In genomic region chr2:186588940-186589732, GRCh38 we compare ENCODE assay signal across 8 cellular contexts. TPM values are rescaled to one million over a fixed set of nuclear protein-coding genes. Genes with fewer than 3 reads are reported as not detected.
DNase-seq lines count a peak whose midpoint lies in the region; ATAC-seq and TF ChIP-seq lines count a peak whose summit lies in the region.

No MANE protein-coding gene starts in this region.

- no peaks in the 10 kb centered on the region for H3K27me3 Mint-ChIP-seq in memory B cell

- no peaks in the 10 kb centered on the region for H4K20me1 ChIP-seq in DND-41 (ENCODE audit: insufficient read depth, low read length)

- H3K36me3 ChIP-seq in DND-41 (ENCODE audit: insufficient read depth, low read length) (no peaks in the 10 kb centered on the region), HUES64 (ENCODE audit: insufficient read depth, low read length) (no peaks in the 10 kb centered on the region), breast epithelium (no peaks in the 10 kb centered on the region), aorta (ENCODE audit: control insufficient read depth in 1 of 2, insufficient read depth in 2 of 2, low read length in 1 of 2) (no peaks in the 10 kb centered on the region)

- peak overlapping the region; percentile 90 for H3K4me3 Mint-ChIP-seq in memory B cell

- peak overlapping the region; percentile 84 for H3K4me2 ChIP-seq in DND-41 (ENCODE audit: insufficient read depth, low read length)

- H3K79me2 ChIP-seq in DND-41 (ENCODE audit: insufficient read depth, low read length) = peaks cover 12% of the 10 kb centered on the region

- no peak for DNase-seq in DND-41
- DNase-seq in breast epithelium (ENCODE audit: low spot score in 2 of 2) = no peak
- DNase-seq in memory B cell (ENCODE audit: low spot score in 2 of 2) = no peak
- DNase-seq in aorta = no peak
- no peak for DNase-seq in SKM-1 treated with dmso at 0.1 percent for 144 hours (lab: John Stamatoyannopoulos, UW; ENCODE audit: unreplicated experiment)
- no peak for DNase-seq in activated effector memory CD4-positive, alpha-beta T cell treated with anti-CD3 and anti-CD28 coated beads, Interleukin-2, amount 50 U/mL, for 16 hours
- DNase-seq in SIG-M5 (lab: John Stamatoyannopoulos, UW) = no peak

- H3K4me1 Mint-ChIP-seq in memory B cell = peaks cover 9% of the 10 kb centered on the region

- intact Hi-C loops in breast epithelium (cut with DNase I; ENCODE audit: low total_unique reads) (no loop called here), aorta (cut with DNase I) (no loop called here)

- H3K9ac ChIP-seq in DND-41 (ENCODE audit: low read depth, low read length) (peak overlapping the region; percentile 67), HUES64 (ENCODE audit: low read depth, low read length) (peak overlapping the region; percentile 85)

- H3K27ac Mint-ChIP-seq in memory B cell = peak overlapping the region; percentile 94

- no peak for ATAC-seq in DND-41 (ENCODE audit: insufficient read depth, low read depth)
- ATAC-seq in memory B cell (ENCODE audit: low read depth) = no peak
- no peak for ATAC-seq in aorta (ENCODE audit: low FRiP score)

- H3K4me3 ChIP-seq in DND-41 (ENCODE audit: low read depth in 1 of 2, low read length in 2 of 2) = peak overlapping the region; percentile 59 to 65; a peak in 3 of 4 replicates
- peak overlapping the region; percentile 86 for H3K4me3 ChIP-seq in HUES64 (ENCODE audit: low read length)
- peak overlapping the region; percentile 84 to 91 (median 89) for H3K4me3 ChIP-seq in breast epithelium
- peak overlapping the region; percentile 60 to 78 for H3K4me3 ChIP-seq in aorta (ENCODE audit: low read length in 2 of 2)

- H2AFZ ChIP-seq in DND-41 (ENCODE audit: low read depth, low read length) = peak overlapping the region; percentile 77

- peak overlapping the region; percentile 66 for H3K27ac ChIP-seq in DND-41 (ENCODE audit: low read length)
- H3K27ac ChIP-seq in HUES64 (ENCODE audit: low read depth, low read length) = peak overlapping the region; percentile 82
- H3K27ac ChIP-seq in breast epithelium = peak overlapping the region; percentile 94 to 98
- H3K27ac ChIP-seq in aorta (ENCODE audit: low read depth in 1 of 2, low read length in 2 of 2) = peak overlapping the region; percentile 62 to 88

- H3K4me1 ChIP-seq in DND-41 (ENCODE audit: insufficient read depth, low read length) = peaks cover 29% of the 10 kb centered on the region
- H3K4me1 ChIP-seq in HUES64 (ENCODE audit: insufficient read depth, low read length) = peaks cover 33% of the 10 kb centered on the region
- H3K4me1 ChIP-seq in breast epithelium = peaks cover 0 to under 1% of the 10 kb centered on the region in 2 donors
- no peaks in the 10 kb centered on the region for H3K4me1 ChIP-seq in aorta (ENCODE audit: control insufficient read depth in 1 of 2, insufficient read depth in 2 of 2, low read length in 2 of 2)

- 34% methylated on average over 22 of the region's 22 CpGs for WGBS in HUES64
- 6 to 7% methylated on average over 22 of the region's 22 CpGs for whole genome bisulfite sequencing in aorta, 2 donors

- H3K9me3 ChIP-seq in DND-41 (ENCODE audit: insufficient read depth, low read length, severe bottlenecking) (no peaks in the 10 kb centered on the region), HUES64 (ENCODE audit: insufficient read depth, low read depth, low read length) (no peaks in the 10 kb centered on the region), breast epithelium (no peaks in the 10 kb centered on the region), aorta (ENCODE audit: control insufficient read depth, low read length) (no peaks in the 10 kb centered on the region)

- no peak for TF ChIP-seq POLR2A in breast epithelium (IDR thresholded peaks at IDR 0.05)

- TF ChIP-seq CTCF in DND-41 (IDR thresholded peaks at IDR 0.05; ENCODE audit: borderline replicate concordance, extremely low read depth, low read length, poor library complexity, severe bottlenecking) (no peak), breast epithelium (IDR thresholded peaks at IDR 0.05) (no peak)

- H3K9me3 Mint-ChIP-seq in memory B cell = no peaks in the 10 kb centered on the region

- H3K27me3 ChIP-seq in DND-41 (ENCODE audit: insufficient read depth, low read length, poor library complexity) = no peaks in the 10 kb centered on the region
- no peaks in the 10 kb centered on the region for H3K27me3 ChIP-seq in HUES64 (ENCODE audit: insufficient read depth, low read length)
- no peaks in the 10 kb centered on the region for H3K27me3 ChIP-seq in breast epithelium
- no peaks in the 10 kb centered on the region for H3K27me3 ChIP-seq in aorta (ENCODE audit: control insufficient read depth in 1 of 2, insufficient read depth in 2 of 2, low read length in 1 of 2)

- H3K36me3 Mint-ChIP-seq in memory B cell = no peaks in the 10 kb centered on the region

RNA-seq across cellular contexts. Expression of gene ITGAV, which starts 0.7 kb away (rescaled TPM):
- 23.9 TPM for polyA plus RNA-seq in HUES64 (2013, experiment 1 of 2)
- polyA plus RNA-seq in HUES64 (2013, experiment 2 of 2) = 30.7 TPM
- 100 to 1,000 TPM; 107 to 125 (median 117) TPM for total RNA-seq in breast epithelium
- 100 to 1,000 TPM; 138 to 146 TPM for total RNA-seq in aorta
- 10 to 100 TPM; 27.9 to 40.1 TPM for polyA plus RNA-seq in aorta
